28 cellular contexts compared by ENCODE assay signal in genomic region chr5:154625031-154625430, GRCh38.
"Had no signal": no experiment of that assay in that cellular context is flagged by ENCODE, and none has a peak within 500 bp of the region (broad histone marks: within the 10 kb centered on the region; RNA-seq: fewer than 3 reads in every experiment).

No MANE protein-coding gene starts in this region.

- H3K4me1 ChIP-seq: adrenal gland, body of pancreas, colonic mucosa, esophagus squamous epithelium, gastroesophageal sphincter, heart left ventricle had no signal

- H3K27me3 ChIP-seq: adrenal gland, body of pancreas, colonic mucosa, esophagus squamous epithelium, gastroesophageal sphincter, heart left ventricle had no signal

- H3K9me3 ChIP-seq: adrenal gland, body of pancreas, colonic mucosa, esophagus squamous epithelium, gastroesophageal sphincter, heart left ventricle had no signal

- H3K36me3 ChIP-seq: adrenal gland, colonic mucosa, esophagus squamous epithelium, gastroesophageal sphincter, heart left ventricle had no signal

- DNase-seq: activated CD4-positive, alpha-beta memory T cell treated with anti-CD3 and anti-CD28 coated beads for 36 hours; activated CD4-positive, alpha-beta T cell treated with anti-CD3 and anti-CD28 coated beads for 36 hours; activated CD4-positive, alpha-beta T cell treated with anti-CD3 and anti-CD28 coated beads, Interleukin-2, amount 10 ng/mL, durations not matched to agents 24 days and 14 days; activated CD4-positive, CD25-positive, alpha-beta regulatory T cell; activated CD4-positive, CD25-positive, alpha-beta regulatory T cell treated with anti-CD3 and anti-CD28 coated beads, Interleukin-2, amount 50 U/mL, for 72 hours; activated CD8-positive, alpha-beta T cell treated with anti-CD3 and anti-CD28 coated beads, Interleukin-2, amount 10 ng/mL, durations not matched to agents 7 days and 5 days; activated effector memory CD4-positive, alpha-beta T cell treated with Interleukin-2 at 50 U/mL for 16 hours; activated gamma-delta T cell treated with Interleukin-2 at 50 U/mL for 16 hours; activated naive CD4-positive, alpha-beta T cell treated with anti-CD3 and anti-CD28 coated beads for 36 hours; activated naive CD8-positive, alpha-beta T cell treated with anti-CD3 and anti-CD28 coated beads for 36 hours; activated naive CD8-positive, alpha-beta T cell treated with anti-CD3 and anti-CD28 coated beads, Interleukin-2, amount 50 U/mL, for 24 hours; activated T-cell treated with anti-CD3 and anti-CD28 coated beads, Interleukin-2, amount 50 U/mL, for 4 hours; adrenal gland; amygdala; aorta; body of pancreas; central memory CD4-positive, alpha-beta T cell; cerebellar nuclear complex; colonic mucosa; effector CD8-positive, alpha-beta T cell; esophagus squamous epithelium; foreskin melanocyte; heart left ventricle; T-helper 17 cell; T1000 had no signal

- H3K4me3 ChIP-seq: adrenal gland, body of pancreas, colonic mucosa, esophagus squamous epithelium, gastroesophageal sphincter, heart left ventricle had no signal

- H3K27ac ChIP-seq: adrenal gland, body of pancreas, colonic mucosa, epithelial cell of prostate, esophagus squamous epithelium, gastroesophageal sphincter, heart left ventricle had no signal

- ATAC-seq: activated CD4-positive, alpha-beta T cell treated with anti-CD3 and anti-CD28 coated beads for 36 hours; activated CD8-positive, alpha-beta T cell treated with anti-CD3 and anti-CD28 coated beads, Interleukin-2, amount 10 ng/mL, durations not matched to agents 7 days and 5 days; activated naive CD8-positive, alpha-beta T cell treated with anti-CD3 and anti-CD28 coated beads, Interleukin-2, amount 50 U/mL, for 24 hours; activated T-cell treated with anti-CD3 and anti-CD28 coated beads, Interleukin-2, amount 50 U/mL, for 4 hours; activated T-helper 17 cell treated with anti-CD3 and anti-CD28 coated beads, Interleukin-2, amount 50 U/mL, for 72 hours; body of pancreas; gastroesophageal sphincter; heart left ventricle; T-helper 17 cell had no signal
